Comparison of ENCODE assay signal across 14 cellular contexts in genomic region chr11:27640954-27641353, GRCh38. TPM values are rescaled to one million over a fixed set of nuclear protein-coding genes. Genes with fewer than 3 reads are reported as not detected.
A peak's percentile ranks its signal among the peaks of the same experiment; 100 is the strongest.
DNase-seq lines count a peak whose midpoint lies in the region; ATAC-seq lines count a peak whose summit lies in the region.
"Had no signal": no experiment of that assay in that cellular context is flagged by ENCODE, and none has a peak within 500 bp of the region (broad histone marks: within the 10 kb centered on the region; RNA-seq: fewer than 3 reads in every experiment).

No MANE protein-coding gene starts in this region.

- no peaks in the 10 kb centered on the region for H3K27me3 ChIP-seq in right cardiac atrium (ENCODE audit: control insufficient read depth, insufficient read depth)
- H3K27me3 ChIP-seq in adipocyte (replicated peaks; ENCODE audit: control insufficient read depth, insufficient read depth, low read length), result no peaks in the 10 kb centered on the region
- H3K27me3 ChIP-seq: BLaER1 treated with 17β-estradiol and CSF1 and Interleukin-3, amounts not matched to agents 10 nM and 100 nM had no signal

- no peak overlapping the region for H3K4me3 ChIP-seq in right cardiac atrium (ENCODE audit: low read length)
- no peak overlapping the region for H3K4me3 ChIP-seq in adipocyte (ENCODE audit: low read length)
- H3K4me3 ChIP-seq: BLaER1 treated with 17β-estradiol and CSF1 and Interleukin-3, amounts not matched to agents 10 nM and 100 nM; GM23248; HAP-1 had no signal

- intact Hi-C loops in Right ventricle myocardium superior (cut with DNase I) (no loop called here), right cardiac atrium (cut with DNase I) (no loop called here), left ventricle myocardium superior (cut with micrococcal nuclease) (loop anchor here (10.0 kb wide), 1 partner anchor 106 kb away; no protein-coding TSS in a partner anchor)

- H3K9me3 ChIP-seq in right cardiac atrium (ENCODE audit: control insufficient read depth, low read length) (no peaks in the 10 kb centered on the region), adipocyte (ENCODE audit: control insufficient read depth, low read length) (no peaks in the 10 kb centered on the region)
- H3K9me3 ChIP-seq: HAP-1 had no signal

- no peak overlapping the region for H3K9ac ChIP-seq in adipocyte (ENCODE audit: low read length)
- H3K9ac ChIP-seq: BLaER1 treated with 17β-estradiol and CSF1 and Interleukin-3, amounts not matched to agents 10 nM and 100 nM; GM23248 had no signal

- no peak for DNase-seq in Right ventricle myocardium superior
- no peak for DNase-seq in right cardiac atrium
- peak; percentile 62 for DNase-seq in adipocyte (ENCODE audit: low read depth)
- DNase-seq in left ventricle myocardium superior, result peak; percentile 35
- no peak for DNase-seq in H4 (ENCODE audit: low spot score)
- DNase-seq in activated naive CD4-positive, alpha-beta T cell treated with anti-CD3 and anti-CD28 coated beads, Interleukin-2, amount 50 U/mL, for 16 hours, result no peak
- DNase-seq: ACHN; CD4-positive, CD25-positive, alpha-beta regulatory T cell; DMS53; GM23248 had no signal

- no peak overlapping the region for H3K27ac ChIP-seq in right cardiac atrium (ENCODE audit: low read length)
- H3K27ac ChIP-seq: BLaER1 treated with 17β-estradiol and CSF1 and Interleukin-3, amounts not matched to agents 10 nM and 100 nM; GM23248 had no signal

- no peaks in the 10 kb centered on the region for H3K36me3 ChIP-seq in adipocyte (ENCODE audit: control insufficient read depth, insufficient read depth, low read length, severe bottlenecking)
- H3K36me3 ChIP-seq: BLaER1 treated with 17β-estradiol and CSF1 and Interleukin-3, amounts not matched to agents 10 nM and 100 nM; HAP-1 had no signal

- ATAC-seq in Right ventricle myocardium superior (ENCODE audit: poor library complexity) (peak; percentile 86), right cardiac atrium (no peak), left ventricle myocardium superior (peak; percentile 86), HG03520 (IDR thresholded peaks at IDR 0.05; ENCODE audit: unreplicated experiment) (no peak)
- ATAC-seq: HepG2 had no signal

- H3K4me1 ChIP-seq in right cardiac atrium (ENCODE audit: control insufficient read depth, insufficient read depth, low read length) (no peaks in the 10 kb centered on the region), adipocyte (ENCODE audit: control insufficient read depth, insufficient read depth, low read length) (peaks cover 5% of the 10 kb centered on the region)
- H3K4me1 ChIP-seq: BLaER1 treated with 17β-estradiol and CSF1 and Interleukin-3, amounts not matched to agents 10 nM and 100 nM had no signal

RNA-seq across cellular contexts. Expression of gene BDNF, which starts 59.3 kb away (rescaled TPM):
- total RNA-seq in Right ventricle myocardium superior (4.0 TPM), right cardiac atrium (under 1 TPM in 3 of 4 donors, not detected in 1; 0.06 to 0.09 (median 0.08) TPM), left ventricle myocardium superior (2.4 TPM)
- polyA plus RNA-seq in right cardiac atrium, result 0.05 TPM
- total RNA-seq in H4 (2014; rRNA removed; shearing (Covaris generic)), result 10.6 and 16.1 TPM in 2 replicates
- total RNA-seq: CD4-positive, CD25-positive, alpha-beta regulatory T cell had no signal
- polyA plus RNA-seq: CD4-positive, CD25-positive, alpha-beta regulatory T cell; HepG2 had no signal

Comparison
In these comparisons a context has a peak if more than half of its experiments do, and no peak if none do; other contexts are left out.
1. ATAC-seq: peak in Right ventricle myocardium superior (single experiment) and left ventricle myocardium superior (single experiment); none in right cardiac atrium (0 of 2) and HG03520 (single experiment).
2. DNase-seq: peak in adipocyte (single experiment) and left ventricle myocardium superior (single experiment); none in Right ventricle myocardium superior (single experiment), right cardiac atrium (0 of 3), H4 (single experiment) and activated naive CD4-positive, alpha-beta T cell treated with anti-CD3 and anti-CD28 coated beads, Interleukin-2, amount 50 U/mL, for 16 hours (single experiment).